Comparison of ENCODE assay signal across 8 cellular contexts in the genomic region with DNA sequence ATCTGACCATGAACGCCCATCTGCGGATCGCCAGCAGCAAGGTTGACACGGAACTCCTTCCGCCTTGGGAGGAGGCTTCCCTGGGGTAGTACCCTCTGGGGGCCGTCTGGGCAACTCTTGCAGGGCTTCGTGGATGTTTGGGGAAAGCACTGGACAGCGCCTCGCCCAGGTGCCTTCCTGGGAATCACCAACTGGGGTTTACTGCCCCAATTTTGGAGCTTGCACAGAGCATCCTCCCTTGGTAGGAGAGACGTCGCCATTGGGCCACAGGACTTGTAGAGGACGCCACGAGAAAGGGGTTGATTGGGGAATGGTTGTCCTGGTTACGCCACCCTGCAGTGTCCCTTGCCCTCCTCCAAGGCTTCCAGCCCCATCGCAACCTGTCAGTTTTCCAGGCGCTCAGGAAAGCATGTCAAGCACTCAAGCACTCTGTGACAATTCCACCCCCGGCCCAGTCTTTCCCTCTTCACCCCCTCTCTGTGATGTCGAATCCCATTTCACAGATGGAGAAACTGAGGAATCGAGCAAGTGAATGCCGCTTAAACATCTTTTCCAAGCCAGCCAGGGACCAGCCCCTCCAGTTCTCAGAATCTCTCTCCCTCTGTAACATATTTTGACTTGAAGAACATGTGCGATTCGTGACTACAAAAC. TPM values are rescaled to one million over a fixed set of nuclear protein-coding genes. Genes with fewer than 3 reads are reported as not detected.
DNase-seq lines count a peak whose midpoint lies in the region; ATAC-seq, FAIRE-seq and TF ChIP-seq lines count a peak whose summit lies in the region.

No MANE protein-coding gene starts in this region.

- TF ChIP-seq EP300 in GM12878 (IDR thresholded peaks at IDR 0.05; ENCODE audit: borderline replicate concordance in 1 of 2, control insufficient read depth in 1 of 2, low read depth in 2 of 2, low read length in 2 of 2): no peak

- SMC1A ChIA-PET in GM12878 (lab: Charles Lee; ENCODE audit: uncharacterized antibody, unreplicated experiment): no interaction called here

- H3K4me1 ChIP-seq in BLaER1 (peaks cover 23% of the 10 kb centered on the region), GM12878 (ENCODE audit: control insufficient read depth, insufficient read depth, low read length) (no peaks in the 10 kb centered on the region; the same call in 1 of the 2 replicates), smooth muscle cell (ENCODE audit: low read depth) (peaks cover 16% of the 10 kb centered on the region)

- H3K27ac ChIP-seq in BLaER1 (peak overlapping the region; percentile 96), GM12878 (ENCODE audit: control insufficient read depth, insufficient read depth) (no peak overlapping the region), smooth muscle cell (ENCODE audit: low read depth) (peak overlapping the region; percentile 99)

- BruUV-seq in GM12878 (replicated peaks; lab: Mats Ljungman, UMichigan): no TSS peak

- H3K9me3 ChIP-seq in BLaER1 (no peaks in the 10 kb centered on the region), GM12878 (replicated peaks; ENCODE audit: control insufficient read depth, insufficient read depth, low read length) (no peaks in the 10 kb centered on the region; the same call in 2 of the 3 replicates), smooth muscle cell (replicated peaks; ENCODE audit: low read depth) (no peaks in the 10 kb centered on the region)

- peaks cover 7% of the 10 kb centered on the region for H3F3A ChIP-seq in smooth muscle cell (ENCODE audit: low read depth)

- CTCF ChIA-PET in GM12878 (lab: Yijun Ruan, JAX): no interaction called here

- intact Hi-C loops in GM12878 (cut with micrococcal nuclease; ENCODE audit: unreplicated experiment): no loop called here

- H3K4me3 ChIP-seq in BLaER1 (peak overlapping the region; percentile 85), GM12878 (peak overlapping the region; percentile 70; the same call in 1 of the 2 replicates), smooth muscle cell (peak overlapping the region; percentile 86)

- H4K20me1 ChIP-seq in BLaER1 (no peaks in the 10 kb centered on the region; the same call in 1 of the 2 replicates), GM12878 (ENCODE audit: control insufficient read depth, insufficient read depth) (no peaks in the 10 kb centered on the region), smooth muscle cell (ENCODE audit: low read depth) (no peaks in the 10 kb centered on the region)

- DNase-seq in LHCN-M2 (ENCODE audit: low read depth): peak; percentile 13
- DNase-seq in GM12878 (ENCODE audit: low read depth, low spot score): no peak
- DNase-seq in iPS-NIHi7 (ENCODE audit: extremely low spot score): peak; percentile 94
- DNase-seq in smooth muscle cell (lab: John Stamatoyannopoulos, UW; ENCODE audit: unreplicated experiment): no peak

- H3K9ac ChIP-seq in BLaER1 (peak overlapping the region; percentile 93), GM12878 (ENCODE audit: control insufficient read depth, insufficient read depth, low read length) (no peak overlapping the region), smooth muscle cell (ENCODE audit: low read depth) (peak overlapping the region; percentile 96)

- TF ChIP-seq POLR2A in GM12878 (IDR thresholded peaks at IDR 0.05; ENCODE audit: low read depth, low read length): no peak

- POLR2A ChIA-PET in GM12878 (lab: Charles Lee): no interaction called here

- H3K36me3 ChIP-seq in BLaER1: no peaks in the 10 kb centered on the region; the same call in 1 of the 2 replicates
- no peaks in the 10 kb centered on the region for H3K36me3 ChIP-seq in GM12878 (ENCODE audit: control insufficient read depth in 2 of 2, insufficient read depth in 2 of 2, low read length in 1 of 2)
- no peaks in the 10 kb centered on the region for H3K36me3 ChIP-seq in smooth muscle cell (ENCODE audit: low read depth)

- RAD21 ChIA-PET in GM12878 (lab: Charles Lee; ENCODE audit: unreplicated experiment): no interaction called here

- H3K27me3 ChIP-seq in BLaER1 (no peaks in the 10 kb centered on the region), GM12878 (replicated peaks in 1 of 2; ENCODE audit: control insufficient read depth in 2 of 2, insufficient read depth in 2 of 2, low read length in 1 of 2) (peaks cover 2 to 6% of the 10 kb centered on the region in 2 experiments; a peak in 3 of 4 replicates), smooth muscle cell (ENCODE audit: low read depth) (peaks cover 39% of the 10 kb centered on the region)

- TF ChIP-seq CTCF in GM12878 (IDR thresholded peaks at IDR 0.05 in 2 of 3, conservative IDR thresholded peaks at IDR 0.05 in 1 of 3; ENCODE audit: control insufficient read depth in 2 of 3, extremely low read depth in 1 of 3, insufficient read depth in 1 of 3, low read depth in 3 of 3, low read length in 3 of 3) (no peak), smooth muscle cell (IDR thresholded peaks at IDR 0.05; ENCODE audit: borderline replicate concordance, insufficient read depth, poor library complexity, severe bottlenecking) (no peak)

- whole genome bisulfite sequencing in GM12878 (ENCODE audit: insufficient coverage, insufficient replicate concordance, low lambda C conversion rate, missing lambda C conversion rate): 51% methylated on average over 22 of the region's 22 CpGs
- 10% methylated on average over 22 of the region's 22 CpGs for WGBS in smooth muscle cell (ENCODE audit: low lambda C conversion rate)

- in situ Hi-C loops in GM12878 (cut with MboI): no loop called here

- no peak for TF ChIP-seq RAD21 in GM12878 (IDR thresholded peaks at IDR 0.05; ENCODE audit: insufficient read depth, low read depth, low read length)

- ATAC-seq in GM12878 (no peak), HG02571 (IDR thresholded peaks at IDR 0.05; ENCODE audit: unreplicated experiment) (no peak), HG02852 (IDR thresholded peaks at IDR 0.05; ENCODE audit: unreplicated experiment) (no peak), GM21367 (IDR thresholded peaks at IDR 0.05; ENCODE audit: unreplicated experiment) (no peak)

- H3K4me2 ChIP-seq in BLaER1 (peak overlapping the region; percentile 97), GM12878 (ENCODE audit: control insufficient read depth, insufficient read depth) (peak overlapping the region; percentile 75), smooth muscle cell (peak overlapping the region; percentile 99)

- H3K79me2 ChIP-seq in GM12878 (ENCODE audit: control insufficient read depth, insufficient read depth, low read length) (no peaks in the 10 kb centered on the region), smooth muscle cell (ENCODE audit: low read depth) (peaks cover 32% of the 10 kb centered on the region)

- H2AFZ ChIP-seq in GM12878 (ENCODE audit: control insufficient read depth, low read depth, low read length): no peak overlapping the region
- H2AFZ ChIP-seq in smooth muscle cell (ENCODE audit: low read depth): peak overlapping the region; percentile 92

- FAIRE-seq in GM12878 (lab: Jason Lieb, UNC): no peak

TF ChIP-seq in GM12878, 131 proteins besides CTCF, POLR2A, EP300 and RAD21 (continues in another document):
- TF ChIP-seq, protein P1, sequence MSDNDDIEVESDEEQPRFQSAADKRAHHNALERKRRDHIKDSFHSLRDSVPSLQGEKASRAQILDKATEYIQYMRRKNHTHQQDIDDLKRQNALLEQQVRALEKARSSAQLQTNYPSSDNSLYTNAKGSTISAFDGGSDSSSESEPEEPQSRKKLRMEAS (IDR thresholded peaks at IDR 0.05; ENCODE audit: low read depth, low read length): no peak
- TF ChIP-seq PML (IDR thresholded peaks at IDR 0.05; ENCODE audit: low read length) (no peak), RAD51 (IDR thresholded peaks at IDR 0.05) (no peak), CREM (IDR thresholded peaks at IDR 0.05; ENCODE audit: low read depth) (no peak), SRF (IDR thresholded peaks at IDR 0.05; ENCODE audit: low read depth in 2 of 2, low read length in 2 of 2) (no peak)
- TF ChIP-seq, protein P2, sequence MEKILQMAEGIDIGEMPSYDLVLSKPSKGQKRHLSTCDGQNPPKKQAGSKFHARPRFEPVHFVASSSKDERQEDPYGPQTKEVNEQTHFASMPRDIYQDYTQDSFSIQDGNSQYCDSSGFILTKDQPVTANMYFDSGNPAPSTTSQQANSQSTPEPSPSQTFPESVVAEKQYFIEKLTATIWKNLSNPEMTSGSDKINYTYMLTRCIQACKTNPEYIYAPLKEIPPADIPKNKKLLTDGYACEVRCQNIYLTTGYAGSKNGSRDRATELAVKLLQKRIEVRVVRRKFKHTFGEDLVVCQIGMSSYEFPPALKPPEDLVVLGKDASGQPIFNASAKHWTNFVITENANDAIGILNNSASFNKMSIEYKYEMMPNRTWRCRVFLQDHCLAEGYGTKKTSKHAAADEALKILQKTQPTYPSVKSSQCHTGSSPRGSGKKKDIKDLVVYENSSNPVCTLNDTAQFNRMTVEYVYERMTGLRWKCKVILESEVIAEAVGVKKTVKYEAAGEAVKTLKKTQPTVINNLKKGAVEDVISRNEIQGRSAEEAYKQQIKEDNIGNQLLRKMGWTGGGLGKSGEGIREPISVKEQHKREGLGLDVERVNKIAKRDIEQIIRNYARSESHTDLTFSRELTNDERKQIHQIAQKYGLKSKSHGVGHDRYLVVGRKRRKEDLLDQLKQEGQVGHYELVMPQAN (conservative IDR thresholded peaks at IDR 0.05): no peak

RNA-seq across cellular contexts. Expression of gene PRDM11, which starts 0.9 kb away (rescaled TPM):
- 3.8 and 4.6 TPM in 2 replicates for total RNA-seq in LHCN-M2 (2014; rRNA removed)
- 4.5 TPM for polyA plus RNA-seq in LHCN-M2 (2012)
- 3.3 and 3.6 TPM in 2 replicates for total RNA-seq in GM12878 (2013; cell fraction: nucleolus; rRNA removed)
- total RNA-seq in GM12878 (2014; rRNA removed): 0.76 and 1.0 TPM in 2 replicates
- 0.54 and 0.97 TPM in 2 replicates for total RNA-seq in GM12878 (2014; rRNA removed; fragmentation: Illumina TruSeq; extraction: Trizol)
- 1.9 and 2.4 TPM in 2 replicates for total RNA-seq in GM12878 (2021)
- 0.24 TPM for polyA plus RNA-seq in GM12878 (2011; ENCODE audit: low read depth)
- 0.53 and 0.56 TPM in 2 replicates for polyA plus RNA-seq in GM12878 (2011; rRNA removed)
- 0.70 and 1.3 TPM in 2 replicates for polyA plus RNA-seq in GM12878 (2011; cell fraction: cytosol; rRNA removed)
- 2.2 and 2.4 TPM in 2 replicates for polyA plus RNA-seq in GM12878 (2011; cell fraction: nucleus; rRNA removed)
- 0.66 and 0.73 TPM in 2 replicates for polyA plus RNA-seq in GM12878 (2012)
- 0.21 and 0.65 TPM in 2 replicates for polyA plus RNA-seq in GM12878 (2014; fragmentation: Illumina TruSeq; extraction: Trizol)
- polyA plus RNA-seq in GM12878 (2014; fragmentation: Nextera tagmentation; extraction: Ambion mirVana): under 1 TPM; 0.05 to 0.07 TPM
- 0.55 and 1.1 TPM in 2 replicates for polyA plus RNA-seq in GM12878 (2014; rRNA removed)
- under 1 TPM; 0.03 to 0.09 TPM for polyA plus RNA-seq in GM12878 (2016; fragmentation: Nextera tagmentation; extraction: Ambion mirVana)
- polyA minus RNA-seq in GM12878 (2011; rRNA and poly(A)+ RNA removed): 1.2 and 1.9 TPM in 2 replicates
- polyA minus RNA-seq in GM12878 (2011; cell fraction: cytosol; rRNA and poly(A)+ RNA removed): 0.31 and 0.40 TPM in 2 replicates
- polyA minus RNA-seq in GM12878 (2011; cell fraction: nucleus; rRNA and poly(A)+ RNA removed): 1.1 and 2.3 TPM in 2 replicates
- 5.8 and 8.0 TPM in 2 replicates for total RNA-seq in smooth muscle cell
- polyA plus RNA-seq in smooth muscle cell: 5.2 and 6.6 TPM in 2 replicates

Comparison
In these comparisons a context has a peak if more than half of its experiments do, and no peak if none do; other contexts are left out.
1. DNase-seq: peak in LHCN-M2 (single experiment) and iPS-NIHi7 (single experiment); none in GM12878 (single experiment) and smooth muscle cell (single experiment).
2. Peak in every context shown above with its lines, with median percentiles within 50 percentile points of each other: H3K4me2 ChIP-seq and H3K4me3 ChIP-seq.